ENCODE assay signal across 31 cellular contexts in the genomic region with DNA sequence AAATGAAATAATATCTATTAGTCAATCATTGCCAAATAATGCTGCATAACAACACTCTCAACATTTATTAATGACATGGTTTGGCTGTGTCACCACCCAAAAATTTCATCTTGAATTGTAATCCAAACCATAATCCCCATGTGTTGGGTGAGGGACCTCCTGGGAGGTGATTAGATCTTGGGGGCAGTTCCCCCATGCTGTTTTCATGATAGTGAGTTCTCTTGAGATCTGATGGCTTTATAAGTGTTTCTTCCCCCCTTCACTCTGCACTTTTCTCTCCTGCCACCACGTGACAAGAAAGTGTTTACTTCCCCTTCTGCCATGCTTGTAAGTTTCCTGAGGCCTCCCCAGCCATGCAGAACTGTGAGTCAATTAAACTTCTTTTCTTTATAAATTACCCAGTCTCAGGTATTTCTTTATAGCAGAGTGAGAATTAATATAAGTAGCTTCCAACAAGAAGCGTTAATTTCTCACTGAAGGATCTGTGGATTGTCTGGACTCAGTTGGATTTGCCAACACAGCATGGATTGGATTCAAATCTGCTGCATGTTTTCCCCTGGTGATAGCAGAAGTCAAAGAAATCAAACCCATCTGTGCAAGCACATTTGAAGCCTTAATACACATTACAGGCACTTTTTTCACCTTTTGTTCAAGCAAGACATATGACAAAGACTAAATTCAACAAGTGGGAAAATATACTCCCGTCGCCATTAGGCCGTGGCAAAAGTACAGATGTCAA.
A peak's percentile ranks its signal among the peaks of the same experiment; 100 is the strongest.
DNase-seq lines count a peak whose midpoint lies in the region; FAIRE-seq and TF ChIP-seq lines count a peak whose summit lies in the region.
"Had no signal": no experiment of that assay in that cellular context is flagged by ENCODE, and none has a peak within 500 bp of the region (broad histone marks: within the 10 kb centered on the region; RNA-seq: fewer than 3 reads in every experiment).

No MANE protein-coding gene starts in this region.

- H3K4me3 Mint-ChIP-seq in HFFc6, result peak overlapping the region; percentile 31; the same call in 1 of the 2 replicates
- H3K4me3 Mint-ChIP-seq: activated CD4-positive, alpha-beta T cell treated with anti-CD3 and anti-CD28 coated beads, Interleukin-2, amount 10 ng/mL, durations not matched to agents 24 days and 14 days; nephron had no signal

- H3K27me3 Mint-ChIP-seq in HFFc6 (ENCODE audit: insufficient read depth), result no peaks in the 10 kb centered on the region
- H3K27me3 Mint-ChIP-seq: activated CD4-positive, alpha-beta T cell treated with anti-CD3 and anti-CD28 coated beads, Interleukin-2, amount 10 ng/mL, durations not matched to agents 24 days and 14 days had no signal

- TF ChIP-seq POLR2A in H54 (IDR thresholded peaks at IDR 0.05; ENCODE audit: low read depth, low read length), result no peak

- H3K4me1 Mint-ChIP-seq in HFFc6 (ENCODE audit: low read depth), result peaks cover 61% of the 10 kb centered on the region
- H3K4me1 Mint-ChIP-seq: activated CD4-positive, alpha-beta T cell treated with anti-CD3 and anti-CD28 coated beads, Interleukin-2, amount 10 ng/mL, durations not matched to agents 24 days and 14 days had no signal

- peaks cover 21% of the 10 kb centered on the region for H3K9me3 Mint-ChIP-seq in HFFc6
- H3K9me3 Mint-ChIP-seq: activated CD4-positive, alpha-beta T cell treated with anti-CD3 and anti-CD28 coated beads, Interleukin-2, amount 10 ng/mL, durations not matched to agents 24 days and 14 days had no signal

- no peak for FAIRE-seq in H54 (lab: Jason Lieb, UNC)
- FAIRE-seq: K562, keratinocyte had no signal

- H3K4me3 ChIP-seq in AG10803 (ENCODE audit: low read length), result no peak overlapping the region
- H3K4me3 ChIP-seq: coronary artery, esophagus muscularis mucosa, gastroesophageal sphincter, K562, lower lobe of right lung, pancreas, right atrium auricular region, SJSA1, spleen, testis, uterus had no signal

- H3K36me3 Mint-ChIP-seq in HFFc6 (ENCODE audit: low read depth), result peaks cover 41% of the 10 kb centered on the region

- TF ChIP-seq CTCF in AG10803 (conservative IDR thresholded peaks at IDR 0.05; ENCODE audit: low read length) (no peak), HFFc6 (IDR thresholded peaks at IDR 0.05) (no peak)

- peak overlapping the region; percentile 71 for H3K27ac Mint-ChIP-seq in HFFc6
- H3K27ac Mint-ChIP-seq: activated CD4-positive, alpha-beta T cell treated with anti-CD3 and anti-CD28 coated beads, Interleukin-2, amount 10 ng/mL, durations not matched to agents 24 days and 14 days; nephron had no signal

- DNase-seq in AG10803 (ENCODE audit: low read depth) (peak; percentile 26), HFFc6 (peak; percentile 20), OCI-M1 (lab: John Stamatoyannopoulos, UW) (peak; percentile 67), glomerular visceral epithelial cell (ENCODE audit: extremely low spot score) (peak; percentile 68), head of caudate nucleus (no peak), H54 (ENCODE audit: insufficient read length, low spot score) (no peak), LoVo (ENCODE audit: low spot score) (no peak)
- no peak for DNase-seq in stimulated activated CD4-positive, alpha-beta T cell treated with anti-CD3 and anti-CD28 coated beads, Interleukin-4, amount 100 ng/mL, for 24 hours
- DNase-seq: activated CD4-positive, alpha-beta T cell treated with anti-CD3 and anti-CD28 coated beads, Interleukin-2, amount 10 ng/mL, durations not matched to agents 24 days and 14 days; activated naive CD4-positive, alpha-beta T cell; activated T-cell treated with anti-CD3 and anti-CD28 coated beads, Interleukin-2, amount 50 U/mL, for 48 hours; amygdala; lower lobe of right lung; NCI-H1092 treated with DMSO at 0.1 percent for 48 hours; NCI-H2081; pancreas; spleen; stimulated activated CD4-positive, alpha-beta T cell treated with anti-CD3 and anti-CD28 coated beads, Interleukin-4, amount 100 ng/mL, for 1 hour; stimulated activated naive CD4-positive, alpha-beta T cell treated with Interleukin-2 at 50 U/mL for 16 hours; T-helper 2 cell; testis; uterus; WERI-Rb-1 had no signal

- intact Hi-C loops in head of caudate nucleus (cut with DNase I), result no loop called here

Comparison
In these comparisons a context has a peak if more than half of its experiments do, and no peak if none do; other contexts are left out.
1. DNase-seq: peak in AG10803 (single experiment), HFFc6 (single experiment), OCI-M1 (single experiment) and glomerular visceral epithelial cell (single experiment); none in head of caudate nucleus (0 of 42), stimulated activated CD4-positive, alpha-beta T cell treated with anti-CD3 and anti-CD28 coated beads, Interleukin-4, amount 100 ng/mL, for 24 hours (single experiment), H54 (single experiment) and LoVo (single experiment).